ENCODE assay signal across 23 cellular contexts in genomic region chr1:5889462-5889861, GRCh38.
DNase-seq lines count a peak whose midpoint lies in the region; ATAC-seq, FAIRE-seq and TF ChIP-seq lines count a peak whose summit lies in the region.
"Had no signal": no experiment of that assay in that cellular context is flagged by ENCODE, and none has a peak within 500 bp of the region (broad histone marks: within the 10 kb centered on the region; RNA-seq: fewer than 3 reads in every experiment).

No MANE protein-coding gene starts in this region.

- no peak overlapping the region for H3K9ac ChIP-seq in HepG2 (ENCODE audit: insufficient read depth, low read depth, low read length)
- H3K9ac ChIP-seq: KMS-11 had no signal

- H3K9me3 ChIP-seq in right lobe of liver = no peaks in the 10 kb centered on the region
- H3K9me3 ChIP-seq in HepG2 (ENCODE audit: low read length) = no peaks in the 10 kb centered on the region
- no peaks in the 10 kb centered on the region for H3K9me3 ChIP-seq in RWPE2 (ENCODE audit: severe bottlenecking)
- H3K9me3 ChIP-seq in lower lobe of right lung = no peaks in the 10 kb centered on the region
- no peaks in the 10 kb centered on the region for H3K9me3 ChIP-seq in osteoblast (ENCODE audit: low read depth, low read length)

- TF ChIP-seq RAD21 in HepG2 (CRISPR knock-in tag; IDR thresholded peaks at IDR 0.05) = no peak

- ATAC-seq in right lobe of liver (no peak), HepG2 (no peak), RWPE2 (ENCODE audit: low read depth) (no peak), lower lobe of right lung (no peak)

- no TSS peak for BruUV-seq in HepG2 (replicated peaks; lab: Mats Ljungman, UMichigan)

- H3K27ac ChIP-seq in right lobe of liver (no peak overlapping the region), HepG2 (ENCODE audit: extremely low read length, insufficient read depth, low read length) (no peak overlapping the region), RWPE2 (ENCODE audit: poor library complexity, severe bottlenecking) (no peak overlapping the region), lower lobe of right lung (no peak overlapping the region), osteoblast (ENCODE audit: low read depth, low read length) (no peak overlapping the region)
- H3K27ac ChIP-seq: KMS-11 had no signal

- H3K79me2 ChIP-seq in HepG2 (ENCODE audit: insufficient read depth, low read length) (no peaks in the 10 kb centered on the region), osteoblast (ENCODE audit: insufficient read depth, low read length) (no peaks in the 10 kb centered on the region)

- H2AFZ ChIP-seq in HepG2 (ENCODE audit: low read length) = no peak overlapping the region
- H2AFZ ChIP-seq in osteoblast (ENCODE audit: low read length) = no peak overlapping the region
- H2AFZ ChIP-seq: GM23338 had no signal

- no peak overlapping the region for H3K4me2 ChIP-seq in HepG2 (ENCODE audit: low read depth, low read length)
- H3K4me2 ChIP-seq in osteoblast (ENCODE audit: insufficient read depth, low read length) = no peak overlapping the region
- H3K4me2 ChIP-seq: GM23338, KMS-11 had no signal

- DNase-seq in right lobe of liver = peak in 2 of 3 donors; percentile 29 to 34
- no peak for DNase-seq in HepG2 (ENCODE audit: low spot score)
- peak; percentile 51 for DNase-seq in RWPE2 (ENCODE audit: low spot score)
- DNase-seq in lower lobe of right lung = peak; percentile 25
- peak; percentile 31 for DNase-seq in osteoblast (ENCODE audit: insufficient read length, low spot score, missing footprints)
- no peak for DNase-seq in RPMI8226
- DNase-seq in iPS-NIHi7 (ENCODE audit: extremely low spot score) = no peak
- no peak for DNase-seq in NCI-H69 (lab: John Stamatoyannopoulos, UW)
- DNase-seq: C1 segment of cervical spinal cord; CD4-positive, alpha-beta memory T cell; COR-L47; DMS53; HCEC 1CT; MM.1S; NCI-H2029; NCI-H345; NCI-H510A treated with DMSO at 0.1 percent for 48 hours; NCI-H774; SHP77 had no signal

- TF ChIP-seq CTCF in right lobe of liver (IDR thresholded peaks at IDR 0.05) (no peak), HepG2 (CRISPR knock-in tag; IDR thresholded peaks at IDR 0.05) (no peak), RWPE2 (IDR thresholded peaks at IDR 0.05; ENCODE audit: poor library complexity, severe bottlenecking) (no peak), lower lobe of right lung (IDR thresholded peaks at IDR 0.05) (no peak), osteoblast (IDR thresholded peaks at IDR 0.05; ENCODE audit: extremely low read depth, low read depth, low read length) (no peak)

- no peaks in the 10 kb centered on the region for H3K27me3 ChIP-seq in right lobe of liver
- H3K27me3 ChIP-seq in HepG2 (ENCODE audit: control insufficient read depth in 1 of 2, insufficient read depth in 2 of 2, low read length in 2 of 2) = no peaks in the 10 kb centered on the region
- H3K27me3 ChIP-seq in RWPE2 (ENCODE audit: insufficient read depth, poor library complexity, severe bottlenecking) = no peaks in the 10 kb centered on the region
- H3K27me3 ChIP-seq in lower lobe of right lung (ENCODE audit: low read depth) = no peaks in the 10 kb centered on the region
- no peaks in the 10 kb centered on the region for H3K27me3 ChIP-seq in osteoblast (ENCODE audit: insufficient read depth, low read length)

- intact Hi-C loops in right lobe of liver (cut with DNase I) (no loop called here), HepG2 (cut with micrococcal nuclease; ENCODE audit: unreplicated experiment) (no loop called here), lower lobe of right lung (cut with DNase I) (no loop called here)

- H3K4me3 ChIP-seq in right lobe of liver (no peak overlapping the region), HepG2 (replicated peaks in 1 of 3; ENCODE audit: insufficient read depth in 1 of 3, low read depth in 2 of 3, low read length in 3 of 3) (no peak overlapping the region), RWPE2 (ENCODE audit: severe bottlenecking) (no peak overlapping the region), lower lobe of right lung (no peak overlapping the region), osteoblast (ENCODE audit: insufficient read depth, low read length) (no peak overlapping the region)
- H3K4me3 ChIP-seq: GM23338 had no signal

- no peaks in the 10 kb centered on the region for H4K20me1 ChIP-seq in HepG2 (ENCODE audit: insufficient read depth, low read length)
- H4K20me1 ChIP-seq in osteoblast (ENCODE audit: insufficient read depth, low read length) = no peaks in the 10 kb centered on the region

- POLR2A ChIA-PET in HepG2 (lab: Yijun Ruan, JAX) = no interaction called here

- in situ Hi-C loops in HepG2 (cut with HindIII; ENCODE audit: extremely low pct_ligation_motif_present, low pct_unique_long_range_greater_than_20kb) = no loop called here

- H3K4me1 ChIP-seq in right lobe of liver (no peaks in the 10 kb centered on the region), HepG2 (ENCODE audit: insufficient read depth, low read length) (no peaks in the 10 kb centered on the region), RWPE2 (ENCODE audit: insufficient read depth, poor library complexity, severe bottlenecking) (no peaks in the 10 kb centered on the region), lower lobe of right lung (no peaks in the 10 kb centered on the region), osteoblast (ENCODE audit: insufficient read depth, low read length) (peaks cover 6% of the 10 kb centered on the region)

- FAIRE-seq in HepG2 (lab: Jason Lieb, UNC) = no peak
- FAIRE-seq: A204.1, RCC 7860 had no signal

- CTCF ChIA-PET in HepG2 (lab: Yijun Ruan, JAX; ENCODE audit: low intra/inter-chr PET ratio, low total read pairs) = no interaction called here

- TF ChIP-seq POLR2A in right lobe of liver (IDR thresholded peaks at IDR 0.05) (no peak), HepG2 (IDR thresholded peaks at IDR 0.05; ENCODE audit: insufficient read depth in 1 of 2, low read depth in 2 of 2, low read length in 2 of 2) (no peak)

- TF ChIP-seq EP300 in HepG2 (IDR thresholded peaks at IDR 0.05; ENCODE audit: low read depth in 2 of 2, low read length in 2 of 2) = no peak
- TF ChIP-seq EP300 in HepG2 (CRISPR knock-in tag; IDR thresholded peaks at IDR 0.05; ENCODE audit: borderline replicate concordance) = no peak

- WGBS in right lobe of liver (ENCODE audit: insufficient coverage, low coverage, low lambda C conversion rate, missing lambda C conversion rate) = no CpG with 5 or more reads among the region's 12 CpGs
- WGBS in HepG2 (ENCODE audit: low lambda C conversion rate) = 99% methylated on average over 7 of the region's 12 CpGs

- H3K36me3 ChIP-seq in right lobe of liver (no peaks in the 10 kb centered on the region), HepG2 (replicated peaks in 1 of 2; ENCODE audit: control insufficient read depth in 1 of 2, insufficient read depth in 2 of 2, low read length in 2 of 2) (peaks cover 3 to 28% of the 10 kb centered on the region in 2 experiments; a peak in 4 of 5 replicates), RWPE2 (ENCODE audit: low read depth) (no peaks in the 10 kb centered on the region), lower lobe of right lung (peaks cover 29% of the 10 kb centered on the region), osteoblast (ENCODE audit: insufficient read depth, low read length) (peaks cover 4% of the 10 kb centered on the region)

TF ChIP-seq in HepG2, 621 proteins besides CTCF, POLR2A, EP300 and RAD21:
- no peak for TF ChIP-seq ZNF136 (CRISPR knock-in tag; IDR thresholded peaks at IDR 0.05; ENCODE audit: low read depth)

Comparison
In these comparisons a context has a peak if more than half of its experiments do, and no peak if none do; other contexts are left out.
1. DNase-seq: peak in right lobe of liver (2 of 3), RWPE2 (single experiment), lower lobe of right lung (single experiment) and osteoblast (single experiment); none in HepG2 (single experiment), RPMI8226 (single experiment), iPS-NIHi7 (single experiment) and NCI-H69 (single experiment).